ENCODE assay signal across 1 cellular context in the genomic region with DNA sequence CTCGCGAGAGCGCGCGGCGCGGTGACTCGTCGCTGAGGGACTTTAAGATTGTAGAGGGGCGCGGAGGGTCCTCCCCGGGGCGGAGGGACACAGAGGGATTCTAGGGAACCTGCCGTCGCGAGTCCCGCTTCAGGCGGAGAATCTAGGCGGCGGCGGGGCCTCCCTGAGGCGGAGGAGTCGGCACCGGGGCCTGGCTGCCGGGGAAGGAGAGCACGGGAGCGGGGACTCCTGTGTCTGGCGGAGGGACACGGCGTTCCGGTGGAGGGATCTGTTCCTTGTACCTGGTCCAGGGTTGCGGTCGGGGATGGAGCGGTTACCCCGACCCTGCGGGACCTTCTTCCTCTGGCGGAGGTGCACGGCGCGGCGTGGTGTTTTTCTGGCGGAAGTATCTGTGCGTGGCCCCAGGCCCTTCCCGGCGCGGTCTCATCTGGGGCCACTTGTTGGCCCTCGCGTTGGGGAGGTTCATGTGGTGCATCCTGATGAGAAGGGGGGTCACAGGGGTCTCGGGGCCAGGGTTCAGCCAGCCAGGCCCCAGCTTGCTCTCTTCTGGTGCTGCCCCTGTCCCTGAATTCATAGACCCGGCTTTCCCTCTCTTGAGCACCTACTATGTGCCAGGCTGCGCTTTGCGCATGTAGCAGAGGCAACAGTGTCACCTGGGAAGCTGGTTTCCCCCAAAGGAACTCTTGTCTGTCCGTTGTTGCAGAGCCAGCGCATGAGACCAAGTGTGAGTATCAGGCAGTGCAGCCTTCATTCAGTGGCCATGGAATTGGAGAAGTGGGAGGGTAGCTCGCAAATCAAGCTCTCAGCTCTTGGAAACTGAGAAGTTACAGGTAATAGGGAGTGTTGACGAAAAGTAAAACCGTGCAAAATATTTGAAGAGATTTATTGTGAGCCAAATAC.
TF ChIP-seq lines count a peak whose summit lies in the region.

No MANE protein-coding gene starts in this region.

TF ChIP-seq in HepG2, 621 proteins besides CTCF, POLR2A, EP300 and RAD21 (continued from another document and continues in another):
- TF ChIP-seq ZNF766 (CRISPR knock-in tag; IDR thresholded peaks at IDR 0.05; ENCODE audit: borderline replicate concordance) (peak; percentile 52; the same call in 1 of the 2 replicates), KAT8 (CRISPR knock-in tag; IDR thresholded peaks at IDR 0.05) (peak; percentile 89), ZNF569 (CRISPR knock-in tag; IDR thresholded peaks at IDR 0.05; ENCODE audit: borderline replicate concordance) (no peak), IKZF1 (IDR thresholded peaks at IDR 0.05) (no peak), PHF8 (CRISPR knock-in tag; IDR thresholded peaks at IDR 0.05) (peak; percentile 85), ZNF557 (CRISPR knock-in tag; IDR thresholded peaks at IDR 0.05) (peak; percentile 91), ZSCAN21 (CRISPR knock-in tag; IDR thresholded peaks at IDR 0.05; ENCODE audit: borderline replicate concordance) (peak; percentile 52), ZNF629 (CRISPR knock-in tag; conservative IDR thresholded peaks at IDR 0.05) (peak; percentile 60; the same call in 1 of the 2 replicates), SCMH1 (CRISPR knock-in tag; IDR thresholded peaks at IDR 0.05; ENCODE audit: borderline replicate concordance) (no peak), ASH2L (IDR thresholded peaks at IDR 0.05; ENCODE audit: insufficient read length, low read depth, low read length) (peak; percentile 97), HMG20A (CRISPR knock-in tag; IDR thresholded peaks at IDR 0.05; ENCODE audit: borderline replicate concordance) (peak; percentile 52; the same call in 1 of the 2 replicates), ZNF572 (CRISPR knock-in tag; IDR thresholded peaks at IDR 0.05) (peak; percentile 98), KDM6A (CRISPR knock-in tag; IDR thresholded peaks at IDR 0.05; ENCODE audit: low read depth) (peak; percentile 40; the same call in 1 of the 2 replicates), ZFP36L2 (CRISPR knock-in tag; IDR thresholded peaks at IDR 0.05) (no peak), ATRX (CRISPR knock-in tag; IDR thresholded peaks at IDR 0.05; ENCODE audit: borderline replicate concordance) (peak; percentile 26; the same call in 1 of the 2 replicates), ZNF652 (CRISPR knock-in tag; IDR thresholded peaks at IDR 0.05; ENCODE audit: borderline replicate concordance, low read depth) (no peak), NRL (CRISPR knock-in tag; IDR thresholded peaks at IDR 0.05; ENCODE audit: borderline replicate concordance) (peak; percentile 92), MED1 (CRISPR knock-in tag; IDR thresholded peaks at IDR 0.05) (peak; percentile 86), ISX (CRISPR knock-in tag; conservative IDR thresholded peaks at IDR 0.05) (0 out of 2 replicates have a peak, but pooled peaks have one; percentile 64), ZNF724P (CRISPR knock-in tag; IDR thresholded peaks at IDR 0.05; ENCODE audit: borderline replicate concordance) (no peak), ZNF570 (CRISPR knock-in tag; IDR thresholded peaks at IDR 0.05; ENCODE audit: borderline replicate concordance) (peak; percentile 70; the same call in 1 of the 2 replicates), ZNF225 (CRISPR knock-in tag; IDR thresholded peaks at IDR 0.05) (peak; percentile 49; the same call in 1 of the 2 replicates), DPF2 (CRISPR knock-in tag; IDR thresholded peaks at IDR 0.05; ENCODE audit: borderline replicate concordance, low read depth) (no peak), RBM22 (optimal IDR thresholded peaks at IDR 0.05; ENCODE audit: low read length) (peak; percentile 83)
- TF ChIP-seq, protein P1, sequence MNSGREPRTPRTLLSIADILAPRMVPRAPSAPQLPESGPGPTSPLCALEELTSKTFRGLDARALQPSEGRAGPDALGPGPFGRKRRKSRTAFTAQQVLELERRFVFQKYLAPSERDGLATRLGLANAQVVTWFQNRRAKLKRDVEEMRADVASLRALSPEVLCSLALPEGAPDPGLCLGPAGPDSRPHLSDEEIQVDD (CRISPR knock-in tag; IDR thresholded peaks at IDR 0.05; ENCODE audit: borderline replicate concordance): 0 out of 2 replicates have a peak, but pooled peaks have one; percentile 69
- TF ChIP-seq, protein P2, sequence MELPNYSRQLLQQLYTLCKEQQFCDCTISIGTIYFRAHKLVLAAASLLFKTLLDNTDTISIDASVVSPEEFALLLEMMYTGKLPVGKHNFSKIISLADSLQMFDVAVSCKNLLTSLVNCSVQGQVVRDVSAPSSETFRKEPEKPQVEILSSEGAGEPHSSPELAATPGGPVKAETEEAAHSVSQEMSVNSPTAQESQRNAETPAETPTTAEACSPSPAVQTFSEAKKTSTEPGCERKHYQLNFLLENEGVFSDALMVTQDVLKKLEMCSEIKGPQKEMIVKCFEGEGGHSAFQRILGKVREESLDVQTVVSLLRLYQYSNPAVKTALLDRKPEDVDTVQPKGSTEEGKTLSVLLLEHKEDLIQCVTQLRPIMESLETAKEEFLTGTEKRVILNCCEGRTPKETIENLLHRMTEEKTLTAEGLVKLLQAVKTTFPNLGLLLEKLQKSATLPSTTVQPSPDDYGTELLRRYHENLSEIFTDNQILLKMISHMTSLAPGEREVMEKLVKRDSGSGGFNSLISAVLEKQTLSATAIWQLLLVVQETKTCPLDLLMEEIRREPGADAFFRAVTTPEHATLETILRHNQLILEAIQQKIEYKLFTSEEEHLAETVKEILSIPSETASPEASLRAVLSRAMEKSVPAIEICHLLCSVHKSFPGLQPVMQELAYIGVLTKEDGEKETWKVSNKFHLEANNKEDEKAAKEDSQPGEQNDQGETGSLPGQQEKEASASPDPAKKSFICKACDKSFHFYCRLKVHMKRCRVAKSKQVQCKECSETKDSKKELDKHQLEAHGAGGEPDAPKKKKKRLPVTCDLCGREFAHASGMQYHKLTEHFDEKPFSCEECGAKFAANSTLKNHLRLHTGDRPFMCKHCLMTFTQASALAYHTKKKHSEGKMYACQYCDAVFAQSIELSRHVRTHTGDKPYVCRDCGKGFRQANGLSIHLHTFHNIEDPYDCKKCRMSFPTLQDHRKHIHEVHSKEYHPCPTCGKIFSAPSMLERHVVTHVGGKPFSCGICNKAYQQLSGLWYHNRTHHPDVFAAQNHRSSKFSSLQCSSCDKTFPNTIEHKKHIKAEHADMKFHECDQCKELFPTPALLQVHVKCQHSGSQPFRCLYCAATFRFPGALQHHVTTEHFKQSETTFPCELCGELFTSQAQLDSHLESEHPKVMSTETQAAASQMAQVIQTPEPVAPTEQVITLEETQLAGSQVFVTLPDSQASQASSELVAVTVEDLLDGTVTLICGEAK (IDR thresholded peaks at IDR 0.05): no peak
- TF ChIP-seq, protein P2 (CRISPR knock-in tag; IDR thresholded peaks at IDR 0.05): peak; percentile 90
- TF ChIP-seq, protein P3, sequence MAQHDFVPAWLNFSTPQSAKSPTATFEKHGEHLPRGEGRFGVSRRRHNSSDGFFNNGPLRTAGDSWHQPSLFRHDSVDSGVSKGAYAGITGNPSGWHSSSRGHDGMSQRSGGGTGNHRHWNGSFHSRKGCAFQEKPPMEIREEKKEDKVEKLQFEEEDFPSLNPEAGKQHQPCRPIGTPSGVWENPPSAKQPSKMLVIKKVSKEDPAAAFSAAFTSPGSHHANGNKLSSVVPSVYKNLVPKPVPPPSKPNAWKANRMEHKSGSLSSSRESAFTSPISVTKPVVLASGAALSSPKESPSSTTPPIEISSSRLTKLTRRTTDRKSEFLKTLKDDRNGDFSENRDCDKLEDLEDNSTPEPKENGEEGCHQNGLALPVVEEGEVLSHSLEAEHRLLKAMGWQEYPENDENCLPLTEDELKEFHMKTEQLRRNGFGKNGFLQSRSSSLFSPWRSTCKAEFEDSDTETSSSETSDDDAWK (CRISPR knock-in tag; IDR thresholded peaks at IDR 0.05): no peak
- TF ChIP-seq, protein P4, sequence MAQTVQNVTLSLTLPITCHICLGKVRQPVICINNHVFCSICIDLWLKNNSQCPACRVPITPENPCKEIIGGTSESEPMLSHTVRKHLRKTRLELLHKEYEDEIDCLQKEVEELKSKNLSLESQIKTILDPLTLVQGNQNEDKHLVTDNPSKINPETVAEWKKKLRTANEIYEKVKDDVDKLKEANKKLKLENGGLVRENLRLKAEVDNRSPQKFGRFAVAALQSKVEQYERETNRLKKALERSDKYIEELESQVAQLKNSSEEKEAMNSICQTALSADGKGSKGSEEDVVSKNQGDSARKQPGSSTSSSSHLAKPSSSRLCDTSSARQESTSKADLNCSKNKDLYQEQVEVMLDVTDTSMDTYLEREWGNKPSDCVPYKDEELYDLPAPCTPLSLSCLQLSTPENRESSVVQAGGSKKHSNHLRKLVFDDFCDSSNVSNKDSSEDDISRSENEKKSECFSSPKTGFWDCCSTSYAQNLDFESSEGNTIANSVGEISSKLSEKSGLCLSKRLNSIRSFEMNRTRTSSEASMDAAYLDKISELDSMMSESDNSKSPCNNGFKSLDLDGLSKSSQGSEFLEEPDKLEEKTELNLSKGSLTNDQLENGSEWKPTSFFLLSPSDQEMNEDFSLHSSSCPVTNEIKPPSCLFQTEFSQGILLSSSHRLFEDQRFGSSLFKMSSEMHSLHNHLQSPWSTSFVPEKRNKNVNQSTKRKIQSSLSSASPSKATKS (CRISPR knock-in tag; IDR thresholded peaks at IDR 0.05): peak; percentile 99
- TF ChIP-seq, protein P5, sequence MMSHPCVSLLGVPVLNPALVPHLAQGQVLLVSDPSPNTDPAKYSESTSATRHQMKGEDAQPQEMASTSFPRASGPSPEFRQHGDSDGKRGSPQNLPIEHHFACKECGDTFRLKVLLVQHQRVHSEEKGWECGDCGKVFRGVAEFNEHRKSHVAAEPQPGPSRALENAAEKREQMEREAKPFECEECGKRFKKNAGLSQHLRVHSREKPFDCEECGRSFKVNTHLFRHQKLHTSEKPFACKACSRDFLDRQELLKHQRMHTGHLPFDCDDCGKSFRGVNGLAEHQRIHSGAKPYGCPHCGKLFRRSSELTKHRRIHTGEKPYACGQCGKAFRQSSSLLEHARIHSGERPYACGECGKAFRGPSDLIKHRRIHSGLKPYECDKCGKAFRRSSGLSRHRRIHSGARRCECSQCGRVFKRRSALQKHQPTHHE (CRISPR knock-in tag; IDR thresholded peaks at IDR 0.05; ENCODE audit: borderline replicate concordance): no peak
- TF ChIP-seq, protein P6, sequence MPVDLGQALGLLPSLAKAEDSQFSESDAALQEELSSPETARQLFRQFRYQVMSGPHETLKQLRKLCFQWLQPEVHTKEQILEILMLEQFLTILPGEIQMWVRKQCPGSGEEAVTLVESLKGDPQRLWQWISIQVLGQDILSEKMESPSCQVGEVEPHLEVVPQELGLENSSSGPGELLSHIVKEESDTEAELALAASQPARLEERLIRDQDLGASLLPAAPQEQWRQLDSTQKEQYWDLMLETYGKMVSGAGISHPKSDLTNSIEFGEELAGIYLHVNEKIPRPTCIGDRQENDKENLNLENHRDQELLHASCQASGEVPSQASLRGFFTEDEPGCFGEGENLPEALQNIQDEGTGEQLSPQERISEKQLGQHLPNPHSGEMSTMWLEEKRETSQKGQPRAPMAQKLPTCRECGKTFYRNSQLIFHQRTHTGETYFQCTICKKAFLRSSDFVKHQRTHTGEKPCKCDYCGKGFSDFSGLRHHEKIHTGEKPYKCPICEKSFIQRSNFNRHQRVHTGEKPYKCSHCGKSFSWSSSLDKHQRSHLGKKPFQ (CRISPR knock-in tag; IDR thresholded peaks at IDR 0.05; ENCODE audit: insufficient replicate concordance): peak; percentile 89
- TF ChIP-seq, protein P7, sequence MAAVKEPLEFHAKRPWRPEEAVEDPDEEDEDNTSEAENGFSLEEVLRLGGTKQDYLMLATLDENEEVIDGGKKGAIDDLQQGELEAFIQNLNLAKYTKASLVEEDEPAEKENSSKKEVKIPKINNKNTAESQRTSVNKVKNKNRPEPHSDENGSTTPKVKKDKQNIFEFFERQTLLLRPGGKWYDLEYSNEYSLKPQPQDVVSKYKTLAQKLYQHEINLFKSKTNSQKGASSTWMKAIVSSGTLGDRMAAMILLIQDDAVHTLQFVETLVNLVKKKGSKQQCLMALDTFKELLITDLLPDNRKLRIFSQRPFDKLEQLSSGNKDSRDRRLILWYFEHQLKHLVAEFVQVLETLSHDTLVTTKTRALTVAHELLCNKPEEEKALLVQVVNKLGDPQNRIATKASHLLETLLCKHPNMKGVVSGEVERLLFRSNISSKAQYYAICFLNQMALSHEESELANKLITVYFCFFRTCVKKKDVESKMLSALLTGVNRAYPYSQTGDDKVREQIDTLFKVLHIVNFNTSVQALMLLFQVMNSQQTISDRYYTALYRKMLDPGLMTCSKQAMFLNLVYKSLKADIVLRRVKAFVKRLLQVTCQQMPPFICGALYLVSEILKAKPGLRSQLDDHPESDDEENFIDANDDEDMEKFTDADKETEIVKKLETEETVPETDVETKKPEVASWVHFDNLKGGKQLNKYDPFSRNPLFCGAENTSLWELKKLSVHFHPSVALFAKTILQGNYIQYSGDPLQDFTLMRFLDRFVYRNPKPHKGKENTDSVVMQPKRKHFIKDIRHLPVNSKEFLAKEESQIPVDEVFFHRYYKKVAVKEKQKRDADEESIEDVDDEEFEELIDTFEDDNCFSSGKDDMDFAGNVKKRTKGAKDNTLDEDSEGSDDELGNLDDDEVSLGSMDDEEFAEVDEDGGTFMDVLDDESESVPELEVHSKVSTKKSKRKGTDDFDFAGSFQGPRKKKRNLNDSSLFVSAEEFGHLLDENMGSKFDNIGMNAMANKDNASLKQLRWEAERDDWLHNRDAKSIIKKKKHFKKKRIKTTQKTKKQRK (IDR thresholded peaks at IDR 0.05; ENCODE audit: low read length): no peak
- TF ChIP-seq, protein P8, sequence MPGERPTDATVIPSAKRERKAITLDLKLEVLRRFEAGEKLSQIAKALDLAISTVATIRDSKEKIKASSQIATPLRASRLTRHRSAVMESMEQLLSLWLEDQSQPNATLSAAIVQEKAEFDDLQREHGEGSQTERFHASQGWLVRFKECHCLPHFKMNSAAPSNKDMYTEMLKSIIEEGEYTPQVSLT (CRISPR knock-in tag; IDR thresholded peaks at IDR 0.05; ENCODE audit: borderline replicate concordance, low read depth): 0 out of 2 replicates have a peak, but pooled peaks have one; percentile 80
